In genomic region chr12:117037296-117038022, GRCh38 we compare ENCODE assay signal across 20 cellular contexts.
DNase-seq lines count a peak whose midpoint lies in the region; ATAC-seq and TF ChIP-seq lines count a peak whose summit lies in the region.
"Had no signal": no experiment of that assay in that cellular context is flagged by ENCODE, and none has a peak within 500 bp of the region (broad histone marks: within the 10 kb centered on the region; RNA-seq: fewer than 3 reads in every experiment).

No MANE protein-coding gene starts in this region.

- no peaks in the 10 kb centered on the region for H3K9me3 Mint-ChIP-seq in neural progenitor cell
- H3K9me3 Mint-ChIP-seq: CD8-positive, alpha-beta memory T cell had no signal

- H3K4me1 ChIP-seq in right cardiac atrium (ENCODE audit: control insufficient read depth, insufficient read depth, low read length) (peaks cover 1% of the 10 kb centered on the region), right atrium auricular region (peaks cover 0 to 22% of the 10 kb centered on the region in 2 donors), neural progenitor cell (peaks cover 14% of the 10 kb centered on the region)

- DNase-seq in right cardiac atrium (peak in 2 of 3 donors; percentile 19 to 33), right atrium auricular region (ENCODE audit: low spot score) (no peak), caudate nucleus (lab: John Stamatoyannopoulos, UW) (peak in 20 of 61 donors; percentile 8 to 67 (median 28)), neural progenitor cell (ENCODE audit: low spot score) (no peak), ACHN (no peak), T-helper 1 cell (no peak)
- DNase-seq: CD8-positive, alpha-beta memory T cell; GF-D8; GM23248; KG1; MG63; NCI-H1105 treated with DMSO at 0.1 percent for 48 hours; NCI-H2029; NCI-H226; NCI-H526; NK-92 treated with Interleukin-12 subunit alpha and Interleukin-12 subunit beta, amount 100 ng/mL, for 24 hours; PC-9; SK-N-SH had no signal

- H3K4me1 Mint-ChIP-seq in neural progenitor cell, result peaks cover 26% of the 10 kb centered on the region
- H3K4me1 Mint-ChIP-seq: CD8-positive, alpha-beta memory T cell had no signal

- no peaks in the 10 kb centered on the region for H3K27me3 ChIP-seq in right cardiac atrium (ENCODE audit: control insufficient read depth, insufficient read depth)
- no peaks in the 10 kb centered on the region for H3K27me3 ChIP-seq in right atrium auricular region
- no peaks in the 10 kb centered on the region for H3K27me3 ChIP-seq in neural progenitor cell
- H3K27me3 ChIP-seq: MG63 had no signal

- no peaks in the 10 kb centered on the region for H3K9me3 ChIP-seq in right cardiac atrium (ENCODE audit: control insufficient read depth, low read length)
- no peaks in the 10 kb centered on the region for H3K9me3 ChIP-seq in right atrium auricular region
- no peaks in the 10 kb centered on the region for H3K9me3 ChIP-seq in neural progenitor cell (ENCODE audit: low read depth)
- H3K9me3 ChIP-seq: MG63, SK-N-SH had no signal

- no peaks in the 10 kb centered on the region for H3K79me2 ChIP-seq in neural progenitor cell (ENCODE audit: low read depth)

- ATAC-seq in right cardiac atrium (no peak), HG03159 (IDR thresholded peaks at IDR 0.05; ENCODE audit: unreplicated experiment) (no peak)
- ATAC-seq: Right ventricle myocardium inferior had no signal

- intact Hi-C loops in right cardiac atrium (cut with DNase I), result loop anchor here in 1 of 4 donors (10.0 kb wide), 1 partner anchor 57 kb away; the partner anchor contains the start of gene TESC

- H4K20me1 ChIP-seq in neural progenitor cell (ENCODE audit: low read depth), result no peaks in the 10 kb centered on the region

- TF ChIP-seq CTCF in right atrium auricular region (IDR thresholded peaks at IDR 0.05) (no peak), neural progenitor cell (IDR thresholded peaks at IDR 0.05) (no peak)

- in situ Hi-C loops in ACHN (cut with HindIII; ENCODE audit: low pct_ligation_motif_present, low pct_unique_long_range_greater_than_20kb, low sequenced_read_pairs), result no loop called here

- H3K36me3 ChIP-seq in right atrium auricular region (no peaks in the 10 kb centered on the region), neural progenitor cell (no peaks in the 10 kb centered on the region)
- H3K36me3 ChIP-seq: MG63 had no signal

- H3K4me2 ChIP-seq in neural progenitor cell, result no peak overlapping the region
- H3K4me2 ChIP-seq: PC-9, SK-N-SH had no signal

- H3K27me3 Mint-ChIP-seq in neural progenitor cell (ENCODE audit: insufficient read depth, low read depth), result peaks cover 8% of the 10 kb centered on the region
- H3K27me3 Mint-ChIP-seq: CD8-positive, alpha-beta memory T cell had no signal

- H3K9ac ChIP-seq in neural progenitor cell, result no peak overlapping the region
- H3K9ac ChIP-seq: GM23248, SK-N-SH had no signal

- H3K27ac ChIP-seq in right cardiac atrium (ENCODE audit: low read length), result no peak overlapping the region
- H3K27ac ChIP-seq in right atrium auricular region, result no peak overlapping the region
- peak overlapping the region; percentile 59 for H3K27ac ChIP-seq in caudate nucleus (ENCODE audit: low read depth, low read length)
- no peak overlapping the region for H3K27ac ChIP-seq in neural progenitor cell
- H3K27ac ChIP-seq: GM23248, PC-9 had no signal

- H3K4me3 ChIP-seq in right cardiac atrium (ENCODE audit: low read length), result no peak overlapping the region
- no peak overlapping the region for H3K4me3 ChIP-seq in right atrium auricular region
- no peak overlapping the region for H3K4me3 ChIP-seq in neural progenitor cell
- H3K4me3 ChIP-seq: GM23248, MG63, PC-9 had no signal

- H3K27ac Mint-ChIP-seq in neural progenitor cell, result peak overlapping the region; percentile 60
- H3K27ac Mint-ChIP-seq: CD8-positive, alpha-beta memory T cell had no signal

- H3K36me3 Mint-ChIP-seq in neural progenitor cell, result no peaks in the 10 kb centered on the region
- H3K36me3 Mint-ChIP-seq: CD8-positive, alpha-beta memory T cell had no signal

- WGBS in right cardiac atrium, result 77% methylated on average over 22 of the region's 22 CpGs

- no peaks in the 10 kb centered on the region for H3F3A ChIP-seq in neural progenitor cell (ENCODE audit: low read depth)

- no peak overlapping the region for H3K4me3 Mint-ChIP-seq in neural progenitor cell
- H3K4me3 Mint-ChIP-seq: CD8-positive, alpha-beta memory T cell had no signal

- H2AFZ ChIP-seq in neural progenitor cell (replicated peaks), result no peak overlapping the region
- H2AFZ ChIP-seq: GM23248, PC-9 had no signal

Comparison
In these comparisons a context has a peak if more than half of its experiments do, and no peak if none do; other contexts are left out.
1. DNase-seq: peak in right cardiac atrium (2 of 3); none in right atrium auricular region (single experiment), neural progenitor cell (single experiment), ACHN (single experiment) and T-helper 1 cell (0 of 5).